ENCODE assay signal across 23 cellular contexts in the genomic region with DNA sequence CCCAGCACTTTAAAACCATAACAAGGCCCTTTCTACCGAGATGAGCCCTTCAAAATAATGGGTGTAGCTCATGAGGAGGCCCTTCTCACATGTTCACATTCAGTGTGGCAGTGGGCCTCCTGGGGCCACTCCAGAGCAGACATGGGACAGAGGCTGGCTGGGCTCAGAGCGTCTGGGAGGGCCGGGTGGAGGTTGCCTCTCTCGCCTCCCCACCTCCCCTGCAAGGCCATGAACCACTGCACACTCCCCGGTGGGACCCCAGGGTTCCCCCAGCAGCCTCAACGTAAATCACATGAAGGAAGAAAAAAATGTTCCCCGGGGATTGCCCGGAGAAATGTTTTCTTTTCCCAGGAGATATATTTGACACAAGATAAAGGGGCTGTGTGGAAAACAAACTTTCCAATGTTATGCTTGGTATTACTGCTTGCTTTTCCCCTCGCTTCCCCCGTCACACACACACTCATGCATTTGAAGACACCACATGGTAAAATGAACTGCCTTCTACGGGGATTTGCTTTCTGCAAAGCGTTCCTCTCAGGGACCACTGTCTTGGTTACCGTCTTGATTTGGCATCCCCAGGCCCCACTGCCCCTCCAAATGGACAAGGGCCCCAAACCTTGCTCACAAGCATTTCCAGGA.
"Had no signal": no experiment of that assay in that cellular context is flagged by ENCODE, and none has a peak within 500 bp of the region (broad histone marks: within the 10 kb centered on the region; RNA-seq: fewer than 3 reads in every experiment).

No MANE protein-coding gene starts in this region.

- DNase-seq: effector memory CD8-positive, alpha-beta T cell; hypothalamus; immature natural killer cell; islet precursor cell; kidney glomerular epithelial cell; left colon; left ventricle myocardium superior; lower lobe of right lung; natural killer cell; right cardiac atrium; stimulated activated CD4-positive, alpha-beta T cell treated with anti-CD3 and anti-CD28 coated beads, Interleukin-15, amount 100 ng/mL, for 24 hours; stimulated activated CD4-positive, alpha-beta T cell treated with anti-CD3 and anti-CD28 coated beads, Interleukin-2, amount 100 ng/mL, for 48 hours; stimulated activated naive CD4-positive, alpha-beta T cell treated with Interleukin-2 at 50 U/mL for 16 hours; stomach; tibial artery; uterus had no signal

- H3K9me3 ChIP-seq: lower lobe of right lung, neutrophil, prostate gland, stomach, tibial artery, upper lobe of left lung, uterus had no signal

- H3K36me3 ChIP-seq: lower lobe of right lung, neutrophil, prostate gland, stomach, tibial artery, upper lobe of left lung, uterus had no signal

- ATAC-seq: effector memory CD8-positive, alpha-beta T cell; left colon; left ventricle myocardium superior; lower lobe of right lung; natural killer cell; right cardiac atrium had no signal

- H3K27me3 ChIP-seq: neutrophil, stomach, upper lobe of left lung, uterus had no signal

- H3K79me2 ChIP-seq: parathyroid adenoma had no signal

- H3K9ac ChIP-seq: parathyroid adenoma had no signal

- H3K9me3 Mint-ChIP-seq: effector memory CD8-positive, alpha-beta T cell; immature natural killer cell; natural killer cell had no signal

- H3K36me3 Mint-ChIP-seq: immature natural killer cell, natural killer cell had no signal

- H3K27ac Mint-ChIP-seq: effector memory CD8-positive, alpha-beta T cell; immature natural killer cell; natural killer cell had no signal

- H3K27ac ChIP-seq: coronary artery, lower lobe of right lung, neutrophil, parathyroid adenoma, prostate gland, skin epidermis, stomach, tibial artery, upper lobe of left lung, uterus had no signal

- H2AFZ ChIP-seq: parathyroid adenoma had no signal

- H3K4me3 ChIP-seq: coronary artery, lower lobe of right lung, prostate gland, skin epidermis, stomach, tibial artery, upper lobe of left lung, uterus had no signal

- H3K4me1 ChIP-seq: lower lobe of right lung, parathyroid adenoma, prostate gland, stomach, tibial artery, upper lobe of left lung, uterus had no signal

- H3K4me3 Mint-ChIP-seq: effector memory CD8-positive, alpha-beta T cell; immature natural killer cell; natural killer cell; neural crest cell had no signal

- H3K4me1 Mint-ChIP-seq: immature natural killer cell, natural killer cell, neural crest cell had no signal
